Comparison of ENCODE assay signal across 12 cellular contexts in the genomic region with DNA sequence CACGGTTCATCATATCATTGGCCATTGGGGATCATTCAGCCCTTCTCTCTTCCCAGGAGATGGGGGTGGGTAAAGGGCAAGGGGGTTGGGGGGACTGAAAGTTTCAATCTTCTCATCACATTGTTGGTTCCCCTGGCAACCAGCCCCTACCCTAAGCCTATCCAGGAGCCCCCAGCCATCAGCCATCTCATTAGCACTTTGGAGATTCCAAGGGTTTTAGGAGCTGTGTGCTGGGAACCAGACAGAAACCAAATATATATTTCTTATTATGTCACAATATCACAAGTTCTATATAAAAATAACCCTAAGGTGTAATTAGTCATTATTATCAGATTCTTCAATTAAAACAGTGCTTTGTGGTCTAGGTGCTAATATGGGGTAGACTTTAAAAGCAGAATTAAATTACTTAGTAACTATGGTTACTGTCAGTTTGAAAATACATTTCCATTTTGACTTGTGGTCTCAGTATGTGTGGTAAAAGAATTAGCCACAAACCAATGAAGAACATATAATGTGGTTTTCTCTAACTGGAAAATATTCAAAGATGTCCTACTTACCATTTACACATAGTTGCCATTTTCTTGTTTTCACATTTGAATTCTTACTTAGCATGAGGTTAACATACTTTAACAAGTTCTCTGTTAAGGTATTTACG. TPM values are rescaled to one million over a fixed set of nuclear protein-coding genes. Genes with fewer than 3 reads are reported as not detected.
DNase-seq lines count a peak whose midpoint lies in the region; ATAC-seq and TF ChIP-seq lines count a peak whose summit lies in the region.
"Had no signal": no experiment of that assay in that cellular context is flagged by ENCODE, and none has a peak within 500 bp of the region (broad histone marks: within the 10 kb centered on the region; RNA-seq: fewer than 3 reads in every experiment).

No MANE protein-coding gene starts in this region.

- WGBS in ovary, 3 donors = 82 to 91% (median 84%) methylated on average over 2 of the region's 2 CpGs

- H3K4me1 ChIP-seq in ovary (ENCODE audit: insufficient read depth) = no peaks in the 10 kb centered on the region

- TF ChIP-seq EP300 in ovary (IDR thresholded peaks at IDR 0.05) = no peak

- ATAC-seq in HG02938 (IDR thresholded peaks at IDR 0.05; ENCODE audit: unreplicated experiment) (peak; percentile 86), T-cell (replicated peaks in 1 of 4) (peak in 3 of 4 experiments; percentile 43 to 76 (median 53))

- H3K4me3 Mint-ChIP-seq in T-cell = no peak overlapping the region

- TF ChIP-seq CTCF in ovary (IDR thresholded peaks at IDR 0.05) (no peak), WERI-Rb-1 (IDR thresholded peaks at IDR 0.05; ENCODE audit: low read depth, low read length) (no peak)

- H3K9me3 ChIP-seq in ovary (no peaks in the 10 kb centered on the region), WERI-Rb-1 (ENCODE audit: severe bottlenecking) (no peaks in the 10 kb centered on the region)

- CTCF ChIA-PET in T-cell (lab: Charles Lee) = interaction anchor here (1.0 to 2.2 kb wide), 2 partner anchors 18 to 19 kb away, joined by 3 to 14 read pairs; no protein-coding TSS in a partner anchor

- H3K27ac ChIP-seq in ovary (no peak overlapping the region), WERI-Rb-1 (no peak overlapping the region)
- H3K27ac ChIP-seq: dorsolateral prefrontal cortex had no signal

- peaks cover 0 to 4% of the 10 kb centered on the region in 2 donors for H3K27me3 Mint-ChIP-seq in T-cell

- H3K36me3 ChIP-seq in ovary (no peaks in the 10 kb centered on the region), WERI-Rb-1 (no peaks in the 10 kb centered on the region)

- H3K27me3 ChIP-seq in ovary = no peaks in the 10 kb centered on the region
- no peaks in the 10 kb centered on the region for H3K27me3 ChIP-seq in WERI-Rb-1 (ENCODE audit: insufficient read depth, low read depth, severe bottlenecking)
- H3K27me3 ChIP-seq: dorsolateral prefrontal cortex had no signal

- no peak overlapping the region for H3K4me3 ChIP-seq in ovary
- no peak overlapping the region for H3K4me3 ChIP-seq in WERI-Rb-1 (ENCODE audit: low read depth, low read length)
- H3K4me3 ChIP-seq: dorsolateral prefrontal cortex had no signal

- POLR2A ChIA-PET in T-cell (lab: Charles Lee) = no interaction called here

- no peaks in the 10 kb centered on the region for H3K9me3 Mint-ChIP-seq in T-cell

- H3K27ac Mint-ChIP-seq in T-cell = no peak overlapping the region

- intact Hi-C loops in ovary (cut with DNase I) = no loop called here

- TF ChIP-seq POLR2A in ovary (IDR thresholded peaks at IDR 0.05) = no peak

- H3K4me1 Mint-ChIP-seq in T-cell = peaks cover 4 to 36% (median 28%) of the 10 kb centered on the region in 3 donors

- no peaks in the 10 kb centered on the region for H3K36me3 Mint-ChIP-seq in T-cell

- peak; percentile 27 for DNase-seq in stimulated activated CD4-positive, alpha-beta T cell treated with anti-CD3 and anti-CD28 coated beads, Interleukin-15, amount 100 ng/mL, for 24 hours
- DNase-seq in stimulated activated CD4-positive, alpha-beta T cell treated with anti-CD3 and anti-CD28 coated beads, Interleukin-12 subunit alpha, Interleukin-12 subunit beta, amount 100 ng/mL, for 4 hours = no peak
- no peak for DNase-seq in T-cell
- no peak for DNase-seq in ovary
- no peak for DNase-seq in NCI-H2081 (lab: John Stamatoyannopoulos, UW)
- no peak for DNase-seq in DMS79 treated with DMSO at 0.1 percent for 48 hours (lab: John Stamatoyannopoulos, UW)
- no peak for DNase-seq in WERI-Rb-1
- DNase-seq: activated CD4-positive, CD25-positive, alpha-beta regulatory T cell; dorsolateral prefrontal cortex had no signal

RNA-seq across cellular contexts. Expression of gene IL23R, which starts 28.1 kb away (rescaled TPM):
- total RNA-seq in T-cell = under 1 TPM in 4 of 5 donors, not detected in 1; 0.18 to 0.63 (median 0.43) TPM
- not detected for total RNA-seq in ovary
- polyA plus RNA-seq in ovary = under 1 TPM; 0.02 to 0.68 TPM
- total RNA-seq: kidney epithelial cell, NCI-H460 had no signal

RNA-seq across cellular contexts. Expression of gene C1orf141, which starts 59.6 kb away (rescaled TPM):
- total RNA-seq in T-cell = not detected
- total RNA-seq in ovary = 1 to 10 TPM in 2 of 7 donors, under 1 TPM in 2, not detected in 3; 0.24 to 3.9 (median 0.70) TPM
- 10 to 100 TPM in 1 of 2 donors, under 1 TPM in 1; 0.48 to 11.2 TPM for polyA plus RNA-seq in ovary
- total RNA-seq: kidney epithelial cell, NCI-H460 had no signal
